ENCODE assay signal across 19 cellular contexts in the genomic region with DNA sequence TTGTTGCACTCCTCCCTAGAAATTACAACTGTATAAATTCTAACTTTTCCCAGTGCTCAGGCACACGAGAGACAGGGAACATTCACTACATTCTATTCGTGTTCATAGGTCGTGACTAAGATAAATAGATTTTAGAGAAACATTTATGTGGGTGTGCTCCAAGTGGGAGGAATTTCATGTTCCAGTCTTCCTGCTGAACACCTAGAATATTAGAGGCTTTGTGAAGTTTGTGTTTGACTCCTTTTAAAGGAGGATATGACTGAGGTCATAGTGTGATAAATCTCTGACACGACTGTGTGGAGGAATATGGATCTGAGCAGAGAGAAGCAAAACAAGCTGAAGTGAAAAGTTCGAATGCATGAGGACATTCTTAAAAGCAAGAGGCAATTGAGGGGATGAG.
"Had no signal": no experiment of that assay in that cellular context is flagged by ENCODE, and none has a peak within 500 bp of the region (broad histone marks: within the 10 kb centered on the region; RNA-seq: fewer than 3 reads in every experiment).

No MANE protein-coding gene starts in this region.

- H3K4me1 Mint-ChIP-seq: activated naive CD8-positive, alpha-beta T cell treated with anti-CD3 and anti-CD28 coated beads for 36 hours; stimulated activated effector memory CD8-positive, alpha-beta T cell treated with anti-CD3 and anti-CD28 coated beads, Interleukin-12 subunit alpha, Interleukin-12 subunit beta, amount 100 ng/mL, for 72 hours; T-cell had no signal

- H3K4me3 Mint-ChIP-seq: activated naive CD8-positive, alpha-beta T cell treated with anti-CD3 and anti-CD28 coated beads for 36 hours; natural killer cell treated with Interleukin-12 subunit alpha and Interleukin-12 subunit beta and Interleukin-15 and Interleukin-18, amount 100 ng/mL, for 72 hours; stimulated activated effector memory CD8-positive, alpha-beta T cell treated with anti-CD3 and anti-CD28 coated beads, Interleukin-12 subunit alpha, Interleukin-12 subunit beta, amount 100 ng/mL, for 72 hours; T-cell had no signal

- FAIRE-seq: endothelial cell of umbilical vein, islet of Langerhans had no signal

- H3K4me1 ChIP-seq: colonic mucosa, foreskin keratinocyte, left lung, prostate gland had no signal

- H3K4me3 ChIP-seq: cardiac muscle cell, colonic mucosa, left lung, prostate gland, thoracic aorta had no signal

- H3K27ac ChIP-seq: cardiac muscle cell, colonic mucosa, foreskin keratinocyte, left lung, prostate gland, thoracic aorta had no signal

- H3K9me3 ChIP-seq: colonic mucosa, prostate gland, thoracic aorta had no signal

- H3K27me3 ChIP-seq: cardiac muscle cell, colonic mucosa, left lung had no signal

- ATAC-seq: activated CD4-positive, CD25-positive, alpha-beta regulatory T cell treated with anti-CD3 and anti-CD28 coated beads, Interleukin-2, amount 50 U/mL, for 24 hours; foreskin keratinocyte; left lung; natural killer cell treated with Interleukin-12 subunit alpha and Interleukin-12 subunit beta and Interleukin-15 and Interleukin-18, amount 100 ng/mL, for 72 hours; stimulated activated effector memory CD8-positive, alpha-beta T cell treated with anti-CD3 and anti-CD28 coated beads, Interleukin-12 subunit alpha, Interleukin-12 subunit beta, amount 100 ng/mL, for 72 hours; T-cell had no signal

- H3K36me3 Mint-ChIP-seq: activated naive CD8-positive, alpha-beta T cell treated with anti-CD3 and anti-CD28 coated beads for 36 hours; natural killer cell treated with Interleukin-12 subunit alpha and Interleukin-12 subunit beta and Interleukin-15 and Interleukin-18, amount 100 ng/mL, for 72 hours; stimulated activated effector memory CD8-positive, alpha-beta T cell treated with anti-CD3 and anti-CD28 coated beads, Interleukin-12 subunit alpha, Interleukin-12 subunit beta, amount 100 ng/mL, for 72 hours; T-cell had no signal

- H3K27ac Mint-ChIP-seq: activated naive CD8-positive, alpha-beta T cell treated with anti-CD3 and anti-CD28 coated beads for 36 hours; natural killer cell treated with Interleukin-12 subunit alpha and Interleukin-12 subunit beta and Interleukin-15 and Interleukin-18, amount 100 ng/mL, for 72 hours; stimulated activated effector memory CD8-positive, alpha-beta T cell treated with anti-CD3 and anti-CD28 coated beads, Interleukin-12 subunit alpha, Interleukin-12 subunit beta, amount 100 ng/mL, for 72 hours; T-cell had no signal

- H3K36me3 ChIP-seq: cardiac muscle cell, colonic mucosa, left lung, prostate gland, thoracic aorta had no signal

- DNase-seq: activated CD4-positive, alpha-beta T cell treated with anti-CD3 and anti-CD28 coated beads, Interleukin-2, amount 50 U/mL, for 1 hour; activated CD8-positive, alpha-beta memory T cell treated with anti-CD3 and anti-CD28 coated beads for 24 hours; activated gamma-delta T cell treated with Interleukin-2 at 50 U/mL for 16 hours; activated naive CD8-positive, alpha-beta T cell treated with anti-CD3 and anti-CD28 coated beads for 36 hours; anterior cingulate cortex; colonic mucosa; left lung; mesenchymal stem cell; T-cell; T-helper 9 cell had no signal

- H3K9me3 Mint-ChIP-seq: activated naive CD8-positive, alpha-beta T cell treated with anti-CD3 and anti-CD28 coated beads for 36 hours; natural killer cell treated with Interleukin-12 subunit alpha and Interleukin-12 subunit beta and Interleukin-15 and Interleukin-18, amount 100 ng/mL, for 72 hours; stimulated activated effector memory CD8-positive, alpha-beta T cell treated with anti-CD3 and anti-CD28 coated beads, Interleukin-12 subunit alpha, Interleukin-12 subunit beta, amount 100 ng/mL, for 72 hours had no signal
